In the genomic region with DNA sequence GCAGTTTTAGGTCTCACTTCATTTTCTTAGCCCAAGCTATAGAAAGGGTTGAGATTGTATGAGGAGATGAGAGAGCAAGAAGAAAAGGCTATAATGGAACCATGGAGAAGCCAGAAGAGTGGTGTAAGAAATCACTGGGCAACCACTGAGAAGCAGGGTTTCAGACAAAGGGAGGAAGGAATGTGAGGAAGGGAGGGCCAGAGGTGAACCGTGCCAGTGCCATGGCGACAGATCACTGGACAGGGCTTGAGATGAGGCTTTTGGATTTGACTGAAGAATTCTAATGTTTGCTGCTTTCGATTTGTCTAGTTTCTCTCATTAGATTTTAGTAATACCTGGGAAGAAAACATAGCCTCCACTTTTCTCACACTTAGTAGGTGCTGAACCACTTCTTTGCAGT, we compare ENCODE assay signal across 10 cellular contexts. TPM values are rescaled to one million over a fixed set of nuclear protein-coding genes. Genes with fewer than 3 reads are reported as not detected.
DNase-seq lines count a peak whose midpoint lies in the region; ATAC-seq, FAIRE-seq and TF ChIP-seq lines count a peak whose summit lies in the region.
"Had no signal": no experiment of that assay in that cellular context is flagged by ENCODE, and none has a peak within 500 bp of the region (broad histone marks: within the 10 kb centered on the region; RNA-seq: fewer than 3 reads in every experiment).

No MANE protein-coding gene starts in this region.

- H2AFZ ChIP-seq in ACC112 (ENCODE audit: low read length, unreplicated experiment) (no peak overlapping the region), GM12878 (ENCODE audit: control insufficient read depth, low read depth, low read length) (no peak overlapping the region)

- DNase-seq in H7 (peak; percentile 42), GM12878 (ENCODE audit: low read depth, low spot score) (no peak), mesendoderm (peak; percentile 27)
- no peak for DNase-seq in stimulated activated CD4-positive, alpha-beta T cell treated with anti-CD3 and anti-CD28 coated beads, Interleukin-15, amount 100 ng/mL, for 24 hours
- DNase-seq: activated CD4-positive, alpha-beta T cell treated with anti-CD3 and anti-CD28 coated beads for 48 hours had no signal

- no peak for TF ChIP-seq CTCF in GM12878 (IDR thresholded peaks at IDR 0.05 in 2 of 3, conservative IDR thresholded peaks at IDR 0.05 in 1 of 3; ENCODE audit: control insufficient read depth in 2 of 3, extremely low read depth in 1 of 3, insufficient read depth in 1 of 3, low read depth in 3 of 3, low read length in 3 of 3)

- TF ChIP-seq POLR2A in GM12878 (IDR thresholded peaks at IDR 0.05; ENCODE audit: low read depth, low read length) = no peak

- H4K20me1 ChIP-seq in GM12878 (ENCODE audit: control insufficient read depth, insufficient read depth) = no peaks in the 10 kb centered on the region

- no peaks in the 10 kb centered on the region for H3K27me3 ChIP-seq in ACC112 (ENCODE audit: insufficient read depth, low read length)
- H3K27me3 ChIP-seq in H7 (ENCODE audit: control insufficient read depth, insufficient read depth, low read length) = no peaks in the 10 kb centered on the region
- no peaks in the 10 kb centered on the region for H3K27me3 ChIP-seq in GM12878 (replicated peaks in 1 of 2; ENCODE audit: control insufficient read depth in 2 of 2, insufficient read depth in 2 of 2, low read length in 1 of 2)
- no peaks in the 10 kb centered on the region for H3K27me3 ChIP-seq in mesendoderm (ENCODE audit: insufficient read depth, low read length, poor library complexity)

- SMC1A ChIA-PET in GM12878 (lab: Charles Lee; ENCODE audit: uncharacterized antibody, unreplicated experiment) = interaction anchor here (1.3 to 3.5 kb wide), 5 partner anchors 8 to 53 kb away, joined by 3 to 28 read pairs (median 7); no protein-coding TSS in a partner anchor

- H4K5ac ChIP-seq in mesendoderm (ENCODE audit: low read length) = no peak overlapping the region

- H3K4me1 ChIP-seq in ACC112 (ENCODE audit: control insufficient read depth, insufficient read depth, low read length, unreplicated experiment) = peaks cover 59% of the 10 kb centered on the region
- peaks cover 45% of the 10 kb centered on the region for H3K4me1 ChIP-seq in GM12878 (ENCODE audit: control insufficient read depth, insufficient read depth, low read length)
- H3K4me1 ChIP-seq in mesendoderm (ENCODE audit: control insufficient read depth, low read depth, low read length) = no peaks in the 10 kb centered on the region

- no peak overlapping the region for H2BK120ac ChIP-seq in mesendoderm (ENCODE audit: low read depth, low read length)

- RAD21 ChIA-PET in GM12878 (lab: Charles Lee; ENCODE audit: unreplicated experiment) = interaction anchor here (1.1 to 2.8 kb wide), 2 partner anchors 8 to 22 kb away, joined by 3 to 17 read pairs; no protein-coding TSS in a partner anchor

- no peak for TF ChIP-seq EP300 in GM12878 (IDR thresholded peaks at IDR 0.05; ENCODE audit: borderline replicate concordance in 1 of 2, control insufficient read depth in 1 of 2, low read depth in 2 of 2, low read length in 2 of 2)

- in situ Hi-C loops in GM12878 (cut with MboI) = no loop called here

- H3K23ac ChIP-seq in mesendoderm (ENCODE audit: low read length) = no peak overlapping the region

- H3K4me3 ChIP-seq in ACC112 (ENCODE audit: low read depth, low read length) (no peak overlapping the region), H7 (ENCODE audit: insufficient read depth, low read depth, low read length) (no peak overlapping the region), GM12878 (no peak overlapping the region), mesendoderm (ENCODE audit: low read length) (no peak overlapping the region)

- CTCF ChIA-PET in GM12878 (lab: Yijun Ruan, JAX) = interaction anchor here (0.8 to 1.4 kb wide), 4 partner anchors 8 to 46 kb away, joined by 3 to 9 read pairs (median 4); no protein-coding TSS in a partner anchor

- H3K79me2 ChIP-seq in ACC112 (ENCODE audit: control insufficient read depth, insufficient read depth, low read length, unreplicated experiment) (peaks cover 3% of the 10 kb centered on the region), GM12878 (ENCODE audit: control insufficient read depth, insufficient read depth, low read length) (peaks cover 45% of the 10 kb centered on the region), mesendoderm (ENCODE audit: control insufficient read depth, insufficient read depth, low read length) (no peaks in the 10 kb centered on the region)

- H3K9me3 ChIP-seq in GM12878 (replicated peaks; ENCODE audit: control insufficient read depth, insufficient read depth, low read length) = no peaks in the 10 kb centered on the region

- WGBS in GM12878 (ENCODE audit: insufficient coverage, insufficient replicate concordance, low lambda C conversion rate, missing lambda C conversion rate) = 77% methylated on average over 3 of the region's 3 CpGs
- no CpG with 5 or more reads among the region's 3 CpGs for WGBS in mesendoderm (ENCODE audit: extremely low coverage, insufficient coverage, low lambda C conversion rate)

- no peak overlapping the region for H3K18ac ChIP-seq in mesendoderm (ENCODE audit: low read length)

- H3K36me3 ChIP-seq in ACC112 (ENCODE audit: insufficient read depth, low read length) = peaks cover 3% of the 10 kb centered on the region; the same call in 1 of the 2 replicates
- H3K36me3 ChIP-seq in H7 (replicated peaks; ENCODE audit: control insufficient read depth, insufficient read depth, low read length) = no peaks in the 10 kb centered on the region; the same call in none of the 2 replicates
- H3K36me3 ChIP-seq in GM12878 (ENCODE audit: control insufficient read depth in 2 of 2, insufficient read depth in 2 of 2, low read length in 1 of 2) = peaks cover 0 to 5% of the 10 kb centered on the region in 2 experiments; a peak in 2 of 4 replicates
- H3K36me3 ChIP-seq in mesendoderm (ENCODE audit: control insufficient read depth, insufficient read depth, low read length) = no peaks in the 10 kb centered on the region

- peaks cover 7% of the 10 kb centered on the region for H3K79me1 ChIP-seq in mesendoderm (ENCODE audit: low read length)

- no peak for ATAC-seq in GM12878
- ATAC-seq in GM19035 (IDR thresholded peaks at IDR 0.05; ENCODE audit: unreplicated experiment) = no peak
- ATAC-seq in HG03457 (IDR thresholded peaks at IDR 0.05; ENCODE audit: unreplicated experiment) = no peak
- no peak for ATAC-seq in HG02852 (IDR thresholded peaks at IDR 0.05; ENCODE audit: unreplicated experiment)

- no peak overlapping the region for H3K56ac ChIP-seq in mesendoderm (ENCODE audit: low read length)

- no peak overlapping the region for H4K8ac ChIP-seq in mesendoderm (ENCODE audit: low read depth, low read length)

- H3K4me2 ChIP-seq in GM12878 (ENCODE audit: control insufficient read depth, insufficient read depth) (peak overlapping the region; percentile 20; the same call in 1 of the 2 replicates), mesendoderm (ENCODE audit: low read length) (no peak overlapping the region)

- H3K27ac ChIP-seq in ACC112 (ENCODE audit: low read depth, low read length) (peak overlapping the region; percentile 91; the same call in 1 of the 2 replicates), GM12878 (ENCODE audit: control insufficient read depth, insufficient read depth) (peak overlapping the region; percentile 68; the same call in 1 of the 2 replicates), mesendoderm (ENCODE audit: low read depth, low read length) (no peak overlapping the region)

- no TSS peak for BruUV-seq in GM12878 (replicated peaks; lab: Mats Ljungman, UMichigan)

- H2BK5ac ChIP-seq in mesendoderm (ENCODE audit: low read length) = no peak overlapping the region

- H3K9ac ChIP-seq in GM12878 (ENCODE audit: control insufficient read depth, insufficient read depth, low read length) = no peak overlapping the region
- no peak overlapping the region for H3K9ac ChIP-seq in mesendoderm (ENCODE audit: low read length)

- FAIRE-seq in GM12878 (lab: Jason Lieb, UNC) = no peak

- no peak for TF ChIP-seq RAD21 in GM12878 (IDR thresholded peaks at IDR 0.05; ENCODE audit: insufficient read depth, low read depth, low read length)

- no peak overlapping the region for H2AK5ac ChIP-seq in mesendoderm (ENCODE audit: low read length)

- H2BK15ac ChIP-seq in mesendoderm (replicated peaks; ENCODE audit: low read depth) = no peak overlapping the region

- intact Hi-C loops in GM12878 (cut with micrococcal nuclease; ENCODE audit: unreplicated experiment) = no loop called here

- POLR2A ChIA-PET in GM12878 (lab: Charles Lee) = interaction anchor here (1.7 to 2.1 kb wide), 2 partner anchors 9 to 39 kb away, joined by 3 to 8 read pairs; no protein-coding TSS in a partner anchor

- H3K4ac ChIP-seq in mesendoderm (ENCODE audit: low read depth, low read length) = no peak overlapping the region

RNA-seq across cellular contexts. Expression of a gene that starts 6.3 kb away (rescaled TPM):
- total RNA-seq in H7 (2014; rRNA removed; shearing (Covaris generic)) = not detected in 2 replicates
- total RNA-seq in GM12878 (2013; cell fraction: nucleolus; rRNA removed) = 568 and 600 TPM in 2 replicates
- total RNA-seq in GM12878 (2014; rRNA removed) (200 and 238 TPM in 2 replicates), GM12878 (2014; rRNA removed; fragmentation: Illumina TruSeq; extraction: Trizol) (224 and 226 TPM in 2 replicates), GM12878 (2021) (138 TPM in 2 replicates)
- 73.1 TPM for polyA plus RNA-seq in GM12878 (2011; ENCODE audit: low read depth)
- polyA plus RNA-seq in GM12878 (2011; rRNA removed) (275 and 360 TPM in 2 replicates), GM12878 (2014; fragmentation: Illumina TruSeq; extraction: Trizol) (283 and 347 TPM in 2 replicates), GM12878 (2014; fragmentation: Nextera tagmentation; extraction: Ambion mirVana) (100 to 1,000 TPM; 333 to 669 TPM), GM12878 (2014; rRNA removed) (112 and 134 TPM in 2 replicates), GM12878 (2016; fragmentation: Nextera tagmentation; extraction: Ambion mirVana) (100 to 1,000 TPM; 209 to 225 TPM)
- polyA plus RNA-seq in GM12878 (2011; cell fraction: cytosol; rRNA removed) = 142 and 158 TPM in 2 replicates
- 78.0 and 100 TPM in 2 replicates for polyA plus RNA-seq in GM12878 (2011; cell fraction: nucleus; rRNA removed)
- polyA plus RNA-seq in GM12878 (2012) = 60.7 and 150 TPM in 2 replicates
- 163 and 244 TPM in 2 replicates for polyA minus RNA-seq in GM12878 (2011; rRNA and poly(A)+ RNA removed)
- polyA minus RNA-seq in GM12878 (2011; cell fraction: cytosol; rRNA and poly(A)+ RNA removed) = 51.7 and 55.7 TPM in 2 replicates
- 52.0 and 53.2 TPM in 2 replicates for polyA minus RNA-seq in GM12878 (2011; cell fraction: nucleus; rRNA and poly(A)+ RNA removed)
- polyA plus RNA-seq in mesendoderm (2013, experiment 1 of 2) = 0.01 TPM
- polyA plus RNA-seq in mesendoderm (2013, experiment 2 of 2) = 0.01 TPM
- polyA plus RNA-seq: neural cell had no signal

RNA-seq across cellular contexts. Expression of a gene that starts 55.3 kb away (rescaled TPM):
- 0.10 TPM in 1 of 2 replicates, not detected in the other for total RNA-seq in H7 (2014; rRNA removed; shearing (Covaris generic))
- 1.7 and 2.5 TPM in 2 replicates for total RNA-seq in GM12878 (2013; cell fraction: nucleolus; rRNA removed)
- 4.9 and 5.1 TPM in 2 replicates for total RNA-seq in GM12878 (2014; rRNA removed)
- 5.3 and 6.2 TPM in 2 replicates for total RNA-seq in GM12878 (2014; rRNA removed; fragmentation: Illumina TruSeq; extraction: Trizol)
- total RNA-seq in GM12878 (2021) = 3.9 and 4.8 TPM in 2 replicates
- 2.3 TPM for polyA plus RNA-seq in GM12878 (2011; ENCODE audit: low read depth)
- 12.9 and 20.6 TPM in 2 replicates for polyA plus RNA-seq in GM12878 (2011; rRNA removed)
- 8.3 and 9.1 TPM in 2 replicates for polyA plus RNA-seq in GM12878 (2011; cell fraction: cytosol; rRNA removed)
- polyA plus RNA-seq in GM12878 (2011; cell fraction: nucleus; rRNA removed) = 8.1 and 9.8 TPM in 2 replicates
- polyA plus RNA-seq in GM12878 (2012) = 1.4 and 2.2 TPM in 2 replicates
- polyA plus RNA-seq in GM12878 (2014; fragmentation: Illumina TruSeq; extraction: Trizol) = 8.4 and 12.7 TPM in 2 replicates
- 1 to 10 TPM; 3.9 to 8.4 TPM for polyA plus RNA-seq in GM12878 (2014; fragmentation: Nextera tagmentation; extraction: Ambion mirVana)
- 3.3 and 4.4 TPM in 2 replicates for polyA plus RNA-seq in GM12878 (2014; rRNA removed)
- polyA plus RNA-seq in GM12878 (2016; fragmentation: Nextera tagmentation; extraction: Ambion mirVana) = 1 to 10 TPM; 4.3 to 5.5 TPM
- 18.5 and 26.6 TPM in 2 replicates for polyA minus RNA-seq in GM12878 (2011; rRNA and poly(A)+ RNA removed)
- polyA minus RNA-seq in GM12878 (2011; cell fraction: cytosol; rRNA and poly(A)+ RNA removed) = 5.2 and 5.4 TPM in 2 replicates
- polyA minus RNA-seq in GM12878 (2011; cell fraction: nucleus; rRNA and poly(A)+ RNA removed) = 7.4 and 9.3 TPM in 2 replicates
- polyA plus RNA-seq in mesendoderm (2013, experiment 1 of 2) = not detected
- not detected for polyA plus RNA-seq in mesendoderm (2013, experiment 2 of 2)
- polyA plus RNA-seq: neural cell had no signal

Comparison
In these comparisons a context has a peak if more than half of its experiments do, and no peak if none do; other contexts are left out.
1. DNase-seq: peak in H7 (single experiment) and mesendoderm (single experiment); none in GM12878 (single experiment) and stimulated activated CD4-positive, alpha-beta T cell treated with anti-CD3 and anti-CD28 coated beads, Interleukin-15, amount 100 ng/mL, for 24 hours (single experiment).
2. RNA of a gene that starts 6.3 kb away (total RNA-seq): 138 to 600 TPM in GM12878; not detected in H7; every median in the first group is over 100 times any median in the second.